ENCODE assay signal across 11 cellular contexts in genomic region chr5:158995694-158996173, GRCh38.
DNase-seq lines count a peak whose midpoint lies in the region; ATAC-seq and TF ChIP-seq lines count a peak whose summit lies in the region.
"Had no signal": no experiment of that assay in that cellular context is flagged by ENCODE, and none has a peak within 500 bp of the region (broad histone marks: within the 10 kb centered on the region; RNA-seq: fewer than 3 reads in every experiment).

No MANE protein-coding gene starts in this region.

- H3K4me3 ChIP-seq in fibroblast of the aortic adventitia (ENCODE audit: low read depth, low read length): no peak overlapping the region
- H3K4me3 ChIP-seq: coronary artery, lower lobe of right lung had no signal

- peak; percentile 79 for ATAC-seq in GM19463 (IDR thresholded peaks at IDR 0.05; ENCODE audit: unreplicated experiment)
- peak; percentile 64 for ATAC-seq in HG03196 (IDR thresholded peaks at IDR 0.05; ENCODE audit: unreplicated experiment)
- ATAC-seq: lower lobe of right lung had no signal

- TF ChIP-seq CTCF in fibroblast of the aortic adventitia (IDR thresholded peaks at IDR 0.05; ENCODE audit: insufficient read depth, low read length): no peak

- DNase-seq in ELR (ENCODE audit: low read depth) (peak; percentile 19), fibroblast of the aortic adventitia (ENCODE audit: low read depth) (peak; percentile 60), COR-L47 (lab: John Stamatoyannopoulos, UW) (no peak), UCSD-AML1 (lab: John Stamatoyannopoulos, UW; ENCODE audit: unreplicated experiment) (no peak), cortex of kidney (lab: John Stamatoyannopoulos, UW) (no peak)
- DNase-seq in stimulated activated CD4-positive, alpha-beta T cell treated with anti-CD3 and anti-CD28 coated beads, Interleukin-4, amount 100 ng/mL, for 24 hours: no peak
- DNase-seq: CD4-positive, CD25-positive, alpha-beta regulatory T cell; lower lobe of right lung had no signal

Comparison
In these comparisons a context has a peak if more than half of its experiments do, and no peak if none do; other contexts are left out.
1. DNase-seq: peak in ELR (single experiment) and fibroblast of the aortic adventitia (single experiment); none in stimulated activated CD4-positive, alpha-beta T cell treated with anti-CD3 and anti-CD28 coated beads, Interleukin-4, amount 100 ng/mL, for 24 hours (single experiment), COR-L47 (single experiment), UCSD-AML1 (single experiment) and cortex of kidney (single experiment).